Comparison of ENCODE assay signal across 8 cellular contexts in the genomic region with DNA sequence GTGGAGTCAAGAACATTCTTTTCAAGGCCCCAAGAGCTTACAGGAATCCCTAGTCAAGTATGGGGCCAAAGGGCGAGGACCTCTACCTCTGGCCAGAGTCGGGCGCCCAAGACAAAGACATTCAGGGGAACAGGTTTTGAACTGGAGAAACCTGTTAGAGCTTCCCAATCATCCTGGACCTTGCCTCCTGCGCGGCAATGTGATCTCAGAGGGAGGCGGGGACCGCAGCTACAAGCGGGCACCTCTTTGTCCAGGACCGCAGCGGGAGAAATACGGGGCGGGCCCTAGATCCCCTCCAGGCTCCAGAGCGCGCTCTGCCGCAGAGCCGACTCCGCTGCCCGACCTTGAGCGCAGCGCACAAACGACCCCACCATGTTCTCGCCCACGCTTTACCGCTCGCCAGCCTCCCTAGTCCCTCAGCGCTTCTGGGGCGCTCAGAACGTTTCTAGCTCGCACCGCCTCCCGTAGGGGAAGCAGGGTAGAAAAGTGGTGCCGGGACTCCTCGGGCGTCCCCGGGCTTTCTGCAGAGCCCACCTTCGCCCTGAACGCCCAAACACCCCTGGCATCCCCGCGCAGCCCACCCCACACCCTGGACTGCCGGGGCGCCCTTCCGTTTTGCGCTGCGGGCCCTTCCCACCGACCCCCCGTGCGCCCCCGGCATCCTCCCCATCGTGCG. TPM values are rescaled to one million over a fixed set of nuclear protein-coding genes. Genes with fewer than 3 reads are reported as not detected.
DNase-seq lines count a peak whose midpoint lies in the region; ATAC-seq and TF ChIP-seq lines count a peak whose summit lies in the region.

No MANE protein-coding gene starts in this region.

- POLR2A ChIA-PET in HEK293T (lab: Yijun Ruan, JAX), result interaction anchor here (0.8 to 3.0 kb wide), 8 partner anchors 10 to 146 kb away, joined by 3 to 9 read pairs (median 6); partner anchors contain the start of genes PCAT6, RABIF and TMEM183A

- H3K27ac ChIP-seq in urinary bladder (ENCODE audit: low read depth), result no peak overlapping the region

- WGBS in urinary bladder, result 2% methylated on average over 50 of the region's 50 CpGs

- no peak for ATAC-seq in GM19328 (IDR thresholded peaks at IDR 0.05; ENCODE audit: unreplicated experiment)

- peak overlapping the region; percentile 90 for H2AFZ ChIP-seq in neuron (ENCODE audit: low read depth, low read length)

- no peak for TF ChIP-seq CTCF in foreskin fibroblast (IDR thresholded peaks at IDR 0.05; ENCODE audit: low read depth, low read length)

- H3K27me3 ChIP-seq in neuron (ENCODE audit: insufficient read depth, low read length), result no peaks in the 10 kb centered on the region

- peak overlapping the region; percentile 53 to 70 for H3K4me3 ChIP-seq in foreskin fibroblast (ENCODE audit: low read depth in 1 of 2, low read length in 2 of 2)
- peak overlapping the region; percentile 80 for H3K4me3 ChIP-seq in neuron (ENCODE audit: low read length)
- peak overlapping the region; percentile 57 for H3K4me3 ChIP-seq in urinary bladder (ENCODE audit: low read depth, low read length)

- H3K9me3 ChIP-seq in neuron (ENCODE audit: low read length), result no peaks in the 10 kb centered on the region

- CTCF ChIA-PET in HEK293T (lab: Yijun Ruan, JAX), result no interaction called here

- peak; percentile 55 for DNase-seq in D341Med (ENCODE audit: low spot score)
- peak; percentile 70 for DNase-seq in HEK293T (ENCODE audit: extremely low spot score)
- DNase-seq in NCI-H2171 (lab: John Stamatoyannopoulos, UW), result peak; percentile 8
- DNase-seq in activated T-cell treated with anti-CD3 and anti-CD28 coated beads, Interleukin-2, amount 50 U/mL, for 1 hour, result peak; percentile 34
- DNase-seq in foreskin fibroblast, result peak; percentile 19 to 63

- H3K4me1 ChIP-seq in neuron (ENCODE audit: insufficient read depth, low read length) (peaks cover 8% of the 10 kb centered on the region), urinary bladder (ENCODE audit: insufficient read depth) (no peaks in the 10 kb centered on the region)

- H3K36me3 ChIP-seq in neuron (ENCODE audit: insufficient read depth, low read length) (peaks cover 19% of the 10 kb centered on the region), urinary bladder (ENCODE audit: insufficient read depth) (no peaks in the 10 kb centered on the region)

TF ChIP-seq in HEK293T, 16 proteins besides CTCF, POLR2A, EP300 and RAD21:
- TF ChIP-seq L3MBTL2 (conservative IDR thresholded peaks at IDR 0.05) (no peak; the same call in 1 of the 2 replicates), CTBP1 (IDR thresholded peaks at IDR 0.05; ENCODE audit: borderline replicate concordance) (no peak), SP1 (IDR thresholded peaks at IDR 0.05) (no peak), ELF4 (IDR thresholded peaks at IDR 0.05) (no peak), FOXM1 (IDR thresholded peaks at IDR 0.05; ENCODE audit: borderline replicate concordance) (no peak), ZNF384 (IDR thresholded peaks at IDR 0.05) (no peak), HDGF (IDR thresholded peaks at IDR 0.05; ENCODE audit: borderline replicate concordance) (no peak), TARDBP (IDR thresholded peaks at IDR 0.05) (no peak), NFRKB (IDR thresholded peaks at IDR 0.05) (no peak), ARNT (IDR thresholded peaks at IDR 0.05) (no peak), BHLHE40 (IDR thresholded peaks at IDR 0.05; ENCODE audit: borderline replicate concordance) (no peak), PKNOX1 (IDR thresholded peaks at IDR 0.05) (no peak), FOXK2 (IDR thresholded peaks at IDR 0.05) (no peak), LEF1 (IDR thresholded peaks at IDR 0.05; ENCODE audit: borderline replicate concordance) (no peak), SUZ12 (IDR thresholded peaks at IDR 0.05) (no peak), FOXA1 (IDR thresholded peaks at IDR 0.05) (no peak)

RNA-seq across cellular contexts. Expression of gene RABIF, which starts 28.1 kb away (rescaled TPM):
- total RNA-seq in urinary bladder, result 5.3 TPM
- 6.7 TPM for polyA plus RNA-seq in urinary bladder

RNA-seq across cellular contexts. Expression of gene PCAT6, which starts 50.1 kb away (rescaled TPM):
- not detected for total RNA-seq in urinary bladder
- polyA plus RNA-seq in urinary bladder, result 2.5 TPM

RNA-seq across cellular contexts. Expression of gene KDM5B, which starts 52.7 kb away (rescaled TPM):
- 189 TPM for total RNA-seq in urinary bladder
- polyA plus RNA-seq in urinary bladder, result 16.8 TPM

Comparison
In these comparisons a context has a peak if more than half of its experiments do, and no peak if none do; other contexts are left out.
1. DNase-seq: peak in every context shown above with its lines; median percentile 70 in HEK293T; 55 in D341Med; 41 in foreskin fibroblast; 34 in activated T-cell treated with anti-CD3 and anti-CD28 coated beads, Interleukin-2, amount 50 U/mL, for 1 hour; 8 in NCI-H2171.